Comparison of ENCODE assay signal across 1 cellular context in genomic region chr2:195404650-195405049, GRCh38.
TF ChIP-seq lines count a peak whose summit lies in the region.

No MANE protein-coding gene starts in this region.

TF ChIP-seq in IMR-90, 13 proteins besides CTCF, POLR2A, EP300 and RAD21 (continued from another document):
- no peak for TF ChIP-seq ELK1 (IDR thresholded peaks at IDR 0.05; ENCODE audit: borderline replicate concordance, low read depth, low read length)
- TF ChIP-seq NFE2L2 (IDR thresholded peaks at IDR 0.05; ENCODE audit: low read depth, low read length) = no peak
- no peak for TF ChIP-seq USF2 (IDR thresholded peaks at IDR 0.05; ENCODE audit: low read depth, low read length)
- TF ChIP-seq MAFK (IDR thresholded peaks at IDR 0.05; ENCODE audit: low read depth, low read length) = no peak
